In genomic region chr2:201680743-201681142, GRCh38 we compare ENCODE assay signal across 9 cellular contexts. TPM values are rescaled to one million over a fixed set of nuclear protein-coding genes. Genes with fewer than 3 reads are reported as not detected.
DNase-seq lines count a peak whose midpoint lies in the region; ATAC-seq and TF ChIP-seq lines count a peak whose summit lies in the region.
"Had no signal": no experiment of that assay in that cellular context is flagged by ENCODE, and none has a peak within 500 bp of the region (broad histone marks: within the 10 kb centered on the region; RNA-seq: fewer than 3 reads in every experiment).

No MANE protein-coding gene starts in this region.

- peak; percentile 39 for ATAC-seq in upper lobe of right lung
- ATAC-seq in HG02870 (IDR thresholded peaks at IDR 0.05; ENCODE audit: unreplicated experiment) = no peak
- no peak for ATAC-seq in HG03460 (IDR thresholded peaks at IDR 0.05; ENCODE audit: unreplicated experiment)
- no peak for ATAC-seq in GM18517 (IDR thresholded peaks at IDR 0.05; ENCODE audit: unreplicated experiment)

- no peaks in the 10 kb centered on the region for H3K36me3 ChIP-seq in left ventricle myocardium inferior
- H3K36me3 ChIP-seq in upper lobe of right lung = no peaks in the 10 kb centered on the region

- TF ChIP-seq CTCF in left ventricle myocardium inferior (IDR thresholded peaks at IDR 0.05; ENCODE audit: borderline replicate concordance) = peak; percentile 38
- peak; percentile 68 for TF ChIP-seq CTCF in NB4 (IDR thresholded peaks at IDR 0.05; ENCODE audit: low read depth, low read length)
- peak; percentile 23 for TF ChIP-seq CTCF in upper lobe of right lung (IDR thresholded peaks at IDR 0.05)

- no peaks in the 10 kb centered on the region for H3K4me1 ChIP-seq in left ventricle myocardium inferior
- H3K4me1 ChIP-seq in upper lobe of right lung = no peaks in the 10 kb centered on the region

- H3K9me3 ChIP-seq in left ventricle myocardium inferior (replicated peaks) (no peaks in the 10 kb centered on the region), upper lobe of right lung (no peaks in the 10 kb centered on the region)

- no peak for DNase-seq in left ventricle myocardium inferior
- no peak for DNase-seq in cardiac septum (ENCODE audit: low spot score)
- peak; percentile 33 for DNase-seq in NB4 (ENCODE audit: low read depth)
- peak; percentile 2 for DNase-seq in effector CD4-positive, alpha-beta T cell
- no peak for DNase-seq in upper lobe of right lung

- no peak overlapping the region for H3K27ac ChIP-seq in left ventricle myocardium inferior (replicated peaks)
- H3K27ac ChIP-seq in upper lobe of right lung = no peak overlapping the region

- peaks cover 12% of the 10 kb centered on the region for H3K27me3 ChIP-seq in left ventricle myocardium inferior (ENCODE audit: low read depth)
- no peaks in the 10 kb centered on the region for H3K27me3 ChIP-seq in upper lobe of right lung

- H3K4me3 ChIP-seq in left ventricle myocardium inferior = no peak overlapping the region
- H3K4me3 ChIP-seq in NB4 (ENCODE audit: low read depth, low read length) = no peak overlapping the region
- H3K4me3 ChIP-seq in upper lobe of right lung = no peak overlapping the region

- intact Hi-C loops in left ventricle myocardium inferior (cut with micrococcal nuclease) (no loop called here), cardiac septum (cut with DNase I) (no loop called here), upper lobe of right lung (cut with DNase I) (no loop called here)

- no peak for TF ChIP-seq POLR2A in NB4 (IDR thresholded peaks at IDR 0.05; ENCODE audit: extremely low read depth, insufficient read length)

RNA-seq across cellular contexts. Expression of gene MPP4, which starts 17.7 kb away (rescaled TPM):
- total RNA-seq in left ventricle myocardium inferior (not detected), cardiac septum (not detected), upper lobe of right lung (0.17 TPM)
- total RNA-seq: activated CD8-positive, alpha-beta memory T cell treated with anti-CD3 and anti-CD28 coated beads for 36 hours had no signal

RNA-seq across cellular contexts. Expression of gene TMEM237, which starts 37.4 kb away (rescaled TPM):
- total RNA-seq in left ventricle myocardium inferior = 18.3 TPM
- 17.0 TPM for total RNA-seq in cardiac septum
- total RNA-seq in upper lobe of right lung = 13.7 TPM

Comparison
In these comparisons a context has a peak if more than half of its experiments do, and no peak if none do; other contexts are left out.
1. DNase-seq: peak in NB4 (single experiment) and effector CD4-positive, alpha-beta T cell (single experiment); none in left ventricle myocardium inferior (single experiment), cardiac septum (single experiment) and upper lobe of right lung (single experiment).
2. Peak in every context shown above with its lines, with median percentiles within 50 percentile points of each other: CTCF ChIP-seq.